ENCODE assay signal across 21 cellular contexts in genomic region chr2:1900736-1901135, GRCh38.
A peak's percentile ranks its signal among the peaks of the same experiment; 100 is the strongest.
DNase-seq lines count a peak whose midpoint lies in the region; ATAC-seq and TF ChIP-seq lines count a peak whose summit lies in the region.
"Had no signal": no experiment of that assay in that cellular context is flagged by ENCODE, and none has a peak within 500 bp of the region (broad histone marks: within the 10 kb centered on the region; RNA-seq: fewer than 3 reads in every experiment).

No MANE protein-coding gene starts in this region.

- no peak for ATAC-seq in SK-N-SH treated with all-trans-retinoic acid at 6 μM for 48 hours
- no peak for ATAC-seq in GM21381 (IDR thresholded peaks at IDR 0.05; ENCODE audit: unreplicated experiment)
- ATAC-seq in activated naive CD8-positive, alpha-beta T cell treated with anti-CD3 and anti-CD28 coated beads, Interleukin-2, amount 50 U/mL, for 24 hours: no peak
- ATAC-seq: activated T-cell treated with anti-CD3 and anti-CD28 coated beads, Interleukin-2, amount 50 U/mL, for 72 hours had no signal

- DNase-seq in SK-N-SH: peak; percentile 64
- DNase-seq in NT2/D1 (ENCODE audit: low read depth, low spot score): peak; percentile 76
- DNase-seq in glutamatergic neuron: peak; percentile 64
- no peak for DNase-seq in type B pancreatic cell (ENCODE audit: extremely low spot score, unreplicated experiment)
- DNase-seq in activated T-helper 1 cell treated with anti-CD3 and anti-CD28 coated beads, Interleukin-12 subunit alpha, Interleukin-12 subunit beta, Interleukin-2, Interleukin-4 antibody, amounts not matched to agents 30 ng/mL and 10 ng/mL and 1 ng/mL, durations not matched to agents 14 hours and 24 hours and 36 hours (ENCODE audit: low spot score): no peak
- no peak for DNase-seq in activated naive CD8-positive, alpha-beta T cell treated with anti-CD3 and anti-CD28 coated beads, Interleukin-2, amount 50 U/mL, for 24 hours
- DNase-seq: activated B cell treated with CpG ODN at 0.5 μM for 24 hours; activated CD4-positive, alpha-beta memory T cell treated with anti-CD3 and anti-CD28 coated beads, Interleukin-2, amount 10 ng/mL, durations not matched to agents 7 days and 5 days; activated naive CD8-positive, alpha-beta T cell treated with anti-CD3 and anti-CD28 coated beads for 36 hours; activated T-cell treated with anti-CD3 and anti-CD28 coated beads, Interleukin-2, amount 50 U/mL, for 72 hours; CD4-positive, alpha-beta T cell; immature natural killer cell; NCI-H1105 treated with DMSO at 0.1 percent for 48 hours; NCI-H226; ovary; stomach had no signal

- no peak; the same call in 1 of the 2 replicates for TF ChIP-seq CTCF in SK-N-SH (IDR thresholded peaks at IDR 0.05)
- TF ChIP-seq CTCF in glutamatergic neuron (IDR thresholded peaks at IDR 0.05; ENCODE audit: partially characterized antibody, unreplicated experiment): peak; percentile 46
- TF ChIP-seq CTCF in type B pancreatic cell (conservative IDR thresholded peaks at IDR 0.05): peak; percentile 54

- no peaks in the 10 kb centered on the region for H3K36me3 Mint-ChIP-seq in glutamatergic neuron (ENCODE audit: unreplicated experiment)
- H3K36me3 Mint-ChIP-seq in type B pancreatic cell: no peaks in the 10 kb centered on the region
- no peaks in the 10 kb centered on the region for H3K36me3 Mint-ChIP-seq in activated T-helper 1 cell treated with anti-CD3 and anti-CD28 coated beads, Interleukin-12 subunit alpha, Interleukin-12 subunit beta, Interleukin-2, Interleukin-4 antibody, amounts not matched to agents 30 ng/mL and 10 ng/mL and 1 ng/mL, durations not matched to agents 14 hours and 24 hours and 36 hours (ENCODE audit: low read depth)
- H3K36me3 Mint-ChIP-seq in activated naive CD8-positive, alpha-beta T cell treated with anti-CD3 and anti-CD28 coated beads, Interleukin-2, amount 50 U/mL, for 24 hours (ENCODE audit: low read depth): no peaks in the 10 kb centered on the region
- H3K36me3 Mint-ChIP-seq: activated naive CD8-positive, alpha-beta T cell treated with anti-CD3 and anti-CD28 coated beads for 36 hours; immature natural killer cell had no signal

- no peaks in the 10 kb centered on the region for H3K9me2 ChIP-seq in SK-N-SH

- H3K27me3 ChIP-seq in SK-N-SH (ENCODE audit: insufficient read depth) (no peaks in the 10 kb centered on the region), NT2/D1 (ENCODE audit: insufficient read depth, insufficient read length) (no peaks in the 10 kb centered on the region)
- H3K27me3 ChIP-seq: ovary had no signal

- H4K20me1 ChIP-seq in SK-N-SH (ENCODE audit: insufficient read depth): no peaks in the 10 kb centered on the region

- peaks cover 7% of the 10 kb centered on the region for H3K27me3 Mint-ChIP-seq in glutamatergic neuron (ENCODE audit: unreplicated experiment)
- H3K27me3 Mint-ChIP-seq in type B pancreatic cell: peaks cover 19% of the 10 kb centered on the region
- H3K27me3 Mint-ChIP-seq in activated T-helper 1 cell treated with anti-CD3 and anti-CD28 coated beads, Interleukin-12 subunit alpha, Interleukin-12 subunit beta, Interleukin-2, Interleukin-4 antibody, amounts not matched to agents 30 ng/mL and 10 ng/mL and 1 ng/mL, durations not matched to agents 14 hours and 24 hours and 36 hours (ENCODE audit: insufficient read depth): peaks cover 2% of the 10 kb centered on the region
- peaks cover 2% of the 10 kb centered on the region for H3K27me3 Mint-ChIP-seq in activated naive CD8-positive, alpha-beta T cell treated with anti-CD3 and anti-CD28 coated beads, Interleukin-2, amount 50 U/mL, for 24 hours
- H3K27me3 Mint-ChIP-seq: activated B cell treated with CpG ODN at 0.5 μM for 24 hours; activated CD4-positive, alpha-beta memory T cell treated with anti-CD3 and anti-CD28 coated beads, Interleukin-2, amount 10 ng/mL, durations not matched to agents 7 days and 5 days; CD4-positive, alpha-beta T cell had no signal

- H3K4me2 ChIP-seq in SK-N-SH: no peak overlapping the region
- H3K4me2 ChIP-seq: KMS-11 had no signal

- H3K4me3 ChIP-seq in SK-N-SH (ENCODE audit: low read depth in 2 of 2, low read length in 1 of 2) (peak overlapping the region in 1 of 2 experiments; percentile 26; a peak in 1 of 4 replicates), NT2/D1 (ENCODE audit: insufficient read length, low read depth) (no peak overlapping the region)
- H3K4me3 ChIP-seq: breast epithelium, esophagus muscularis mucosa, ovary, stomach had no signal

- no peak for TF ChIP-seq EP300 in SK-N-SH (IDR thresholded peaks at IDR 0.05; ENCODE audit: borderline replicate concordance in 1 of 2, low read depth in 1 of 2, low read length in 1 of 2)

- H3K9me3 ChIP-seq in SK-N-SH: no peaks in the 10 kb centered on the region
- H3K9me3 ChIP-seq in NT2/D1 (ENCODE audit: insufficient read depth, low read length): no peaks in the 10 kb centered on the region
- H3K9me3 ChIP-seq: breast epithelium, esophagus muscularis mucosa, ovary, stomach had no signal

- H3K9me3 Mint-ChIP-seq in glutamatergic neuron (ENCODE audit: unreplicated experiment): peaks cover 2% of the 10 kb centered on the region
- no peaks in the 10 kb centered on the region for H3K9me3 Mint-ChIP-seq in type B pancreatic cell
- no peaks in the 10 kb centered on the region for H3K9me3 Mint-ChIP-seq in activated T-helper 1 cell treated with anti-CD3 and anti-CD28 coated beads, Interleukin-12 subunit alpha, Interleukin-12 subunit beta, Interleukin-2, Interleukin-4 antibody, amounts not matched to agents 30 ng/mL and 10 ng/mL and 1 ng/mL, durations not matched to agents 14 hours and 24 hours and 36 hours
- no peaks in the 10 kb centered on the region for H3K9me3 Mint-ChIP-seq in activated naive CD8-positive, alpha-beta T cell treated with anti-CD3 and anti-CD28 coated beads, Interleukin-2, amount 50 U/mL, for 24 hours
- H3K9me3 Mint-ChIP-seq: activated B cell treated with CpG ODN at 0.5 μM for 24 hours; activated CD4-positive, alpha-beta memory T cell treated with anti-CD3 and anti-CD28 coated beads, Interleukin-2, amount 10 ng/mL, durations not matched to agents 7 days and 5 days; activated naive CD8-positive, alpha-beta T cell treated with anti-CD3 and anti-CD28 coated beads for 36 hours; activated T-cell treated with anti-CD3 and anti-CD28 coated beads, Interleukin-2, amount 50 U/mL, for 72 hours; CD4-positive, alpha-beta T cell; immature natural killer cell had no signal

- CTCF ChIA-PET in SK-N-SH (lab: Yijun Ruan, JAX): interaction anchor here (1.0 to 2.6 kb wide), 7 partner anchors 10 to 425 kb away, joined by 3 to 15 read pairs (median 5); no protein-coding TSS in a partner anchor

- H3K4me3 Mint-ChIP-seq in glutamatergic neuron (ENCODE audit: unreplicated experiment) (no peak overlapping the region), type B pancreatic cell (no peak overlapping the region)
- H3K4me3 Mint-ChIP-seq in activated T-helper 1 cell treated with anti-CD3 and anti-CD28 coated beads, Interleukin-12 subunit alpha, Interleukin-12 subunit beta, Interleukin-2, Interleukin-4 antibody, amounts not matched to agents 30 ng/mL and 10 ng/mL and 1 ng/mL, durations not matched to agents 14 hours and 24 hours and 36 hours: no peak overlapping the region
- no peak overlapping the region for H3K4me3 Mint-ChIP-seq in activated naive CD8-positive, alpha-beta T cell treated with anti-CD3 and anti-CD28 coated beads, Interleukin-2, amount 50 U/mL, for 24 hours
- H3K4me3 Mint-ChIP-seq: activated B cell treated with CpG ODN at 0.5 μM for 24 hours; activated CD4-positive, alpha-beta memory T cell treated with anti-CD3 and anti-CD28 coated beads, Interleukin-2, amount 10 ng/mL, durations not matched to agents 7 days and 5 days; activated naive CD8-positive, alpha-beta T cell treated with anti-CD3 and anti-CD28 coated beads for 36 hours; activated T-cell treated with anti-CD3 and anti-CD28 coated beads, Interleukin-2, amount 50 U/mL, for 72 hours; CD4-positive, alpha-beta T cell; immature natural killer cell had no signal

- H3K27ac Mint-ChIP-seq in glutamatergic neuron (ENCODE audit: unreplicated experiment): no peak overlapping the region
- no peak overlapping the region for H3K27ac Mint-ChIP-seq in type B pancreatic cell
- H3K27ac Mint-ChIP-seq in activated T-helper 1 cell treated with anti-CD3 and anti-CD28 coated beads, Interleukin-12 subunit alpha, Interleukin-12 subunit beta, Interleukin-2, Interleukin-4 antibody, amounts not matched to agents 30 ng/mL and 10 ng/mL and 1 ng/mL, durations not matched to agents 14 hours and 24 hours and 36 hours: no peak overlapping the region
- no peak overlapping the region for H3K27ac Mint-ChIP-seq in activated naive CD8-positive, alpha-beta T cell treated with anti-CD3 and anti-CD28 coated beads, Interleukin-2, amount 50 U/mL, for 24 hours
- H3K27ac Mint-ChIP-seq: activated B cell treated with CpG ODN at 0.5 μM for 24 hours; activated CD4-positive, alpha-beta memory T cell treated with anti-CD3 and anti-CD28 coated beads, Interleukin-2, amount 10 ng/mL, durations not matched to agents 7 days and 5 days; activated naive CD8-positive, alpha-beta T cell treated with anti-CD3 and anti-CD28 coated beads for 36 hours; activated T-cell treated with anti-CD3 and anti-CD28 coated beads, Interleukin-2, amount 50 U/mL, for 72 hours; CD4-positive, alpha-beta T cell; immature natural killer cell had no signal

- POLR2A ChIA-PET in SK-N-SH (lab: Yijun Ruan, JAX): no interaction called here

- H2AFZ ChIP-seq in SK-N-SH (ENCODE audit: low read depth): no peak overlapping the region

- H3K27ac ChIP-seq in SK-N-SH (ENCODE audit: low read depth in 2 of 2, low read length in 1 of 2): no peak overlapping the region
- H3K27ac ChIP-seq: breast epithelium, esophagus muscularis mucosa, KMS-11, ovary, stomach had no signal

- H3K36me3 ChIP-seq in SK-N-SH (replicated peaks in 1 of 2; ENCODE audit: control insufficient read depth in 1 of 2, insufficient read depth in 2 of 2, low read length in 1 of 2): no peaks in the 10 kb centered on the region
- no peaks in the 10 kb centered on the region for H3K36me3 ChIP-seq in NT2/D1 (ENCODE audit: insufficient read depth, insufficient read length, low read length)
- H3K36me3 ChIP-seq: breast epithelium, esophagus muscularis mucosa, ovary, stomach had no signal

- no peaks in the 10 kb centered on the region for H3F3A ChIP-seq in SK-N-SH (replicated peaks; ENCODE audit: insufficient read depth)

- intact Hi-C loops in activated T-helper 1 cell treated with anti-CD3 and anti-CD28 coated beads, Interleukin-12 subunit alpha, Interleukin-12 subunit beta, Interleukin-2, Interleukin-4 antibody, amounts not matched to agents 30 ng/mL and 10 ng/mL and 1 ng/mL, durations not matched to agents 14 hours and 24 hours and 36 hours (cut with micrococcal nuclease): no loop called here

- no peaks in the 10 kb centered on the region for H3K79me2 ChIP-seq in SK-N-SH (ENCODE audit: insufficient read depth)

- H3K4me1 ChIP-seq in SK-N-SH (ENCODE audit: control insufficient read depth in 1 of 2, insufficient read depth in 2 of 2, low read depth in 1 of 2, low read length in 1 of 2) (no peaks in the 10 kb centered on the region; a peak in 1 of 4 replicates), NT2/D1 (ENCODE audit: insufficient read depth, insufficient read length) (no peaks in the 10 kb centered on the region)
- H3K4me1 ChIP-seq: breast epithelium, esophagus muscularis mucosa, stomach had no signal

- H3K9ac ChIP-seq in SK-N-SH (no peak overlapping the region), NT2/D1 (ENCODE audit: insufficient read length, low read depth) (no peak overlapping the region)
- H3K9ac ChIP-seq: KMS-11 had no signal

- H3K4me1 Mint-ChIP-seq in glutamatergic neuron (ENCODE audit: low read depth, unreplicated experiment) (peaks cover 15% of the 10 kb centered on the region), type B pancreatic cell (ENCODE audit: unreplicated experiment) (no peaks in the 10 kb centered on the region)
- H3K4me1 Mint-ChIP-seq in activated T-helper 1 cell treated with anti-CD3 and anti-CD28 coated beads, Interleukin-12 subunit alpha, Interleukin-12 subunit beta, Interleukin-2, Interleukin-4 antibody, amounts not matched to agents 30 ng/mL and 10 ng/mL and 1 ng/mL, durations not matched to agents 14 hours and 24 hours and 36 hours (ENCODE audit: low read depth): no peaks in the 10 kb centered on the region
- no peaks in the 10 kb centered on the region for H3K4me1 Mint-ChIP-seq in activated naive CD8-positive, alpha-beta T cell treated with anti-CD3 and anti-CD28 coated beads, Interleukin-2, amount 50 U/mL, for 24 hours
- H3K4me1 Mint-ChIP-seq: activated B cell treated with CpG ODN at 0.5 μM for 24 hours; activated CD4-positive, alpha-beta memory T cell treated with anti-CD3 and anti-CD28 coated beads, Interleukin-2, amount 10 ng/mL, durations not matched to agents 7 days and 5 days; activated naive CD8-positive, alpha-beta T cell treated with anti-CD3 and anti-CD28 coated beads for 36 hours; immature natural killer cell had no signal

- TF ChIP-seq RAD21 in SK-N-SH (IDR thresholded peaks at IDR 0.05; ENCODE audit: low read length): peak; percentile 44

- WGBS in SK-N-SH (ENCODE audit: low lambda C conversion rate): 59% methylated on average over 12 of the region's 12 CpGs

Comparison
In these comparisons a context has a peak if more than half of its experiments do, and no peak if none do; other contexts are left out.
1. DNase-seq: peak in SK-N-SH (single experiment), NT2/D1 (single experiment) and glutamatergic neuron (single experiment); none in type B pancreatic cell (single experiment), activated T-helper 1 cell treated with anti-CD3 and anti-CD28 coated beads, Interleukin-12 subunit alpha, Interleukin-12 subunit beta, Interleukin-2, Interleukin-4 antibody, amounts not matched to agents 30 ng/mL and 10 ng/mL and 1 ng/mL, durations not matched to agents 14 hours and 24 hours and 36 hours (single experiment) and activated naive CD8-positive, alpha-beta T cell treated with anti-CD3 and anti-CD28 coated beads, Interleukin-2, amount 50 U/mL, for 24 hours (single experiment).